In the genomic region with DNA sequence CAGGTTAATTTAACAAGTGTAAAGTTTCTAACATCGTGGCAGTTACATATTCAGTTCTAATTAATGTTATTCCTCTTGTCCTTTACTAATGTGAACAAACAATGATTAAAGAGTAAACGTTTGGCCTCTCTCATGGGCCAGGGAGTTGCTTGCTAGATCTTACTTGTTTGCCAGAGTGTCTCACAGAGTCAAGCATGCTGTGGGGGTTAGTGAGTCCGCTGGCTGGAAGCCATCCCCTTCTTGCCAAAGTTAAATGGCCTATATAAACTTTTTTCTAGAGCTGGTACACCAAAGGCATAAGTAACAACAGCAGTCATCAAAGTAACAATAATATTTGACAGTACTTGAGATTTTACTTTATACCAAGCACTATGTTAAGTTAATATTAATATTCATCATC, we compare ENCODE assay signal across 17 cellular contexts.
A peak's percentile ranks its signal among the peaks of the same experiment; 100 is the strongest.
DNase-seq lines count a peak whose midpoint lies in the region; ATAC-seq, FAIRE-seq and TF ChIP-seq lines count a peak whose summit lies in the region.
"Had no signal": no experiment of that assay in that cellular context is flagged by ENCODE, and none has a peak within 500 bp of the region (broad histone marks: within the 10 kb centered on the region; RNA-seq: fewer than 3 reads in every experiment).

No MANE protein-coding gene starts in this region.

- no peak overlapping the region for H2AFZ ChIP-seq in astrocyte (ENCODE audit: low read depth, low read length)

- peak overlapping the region; percentile 55 for H3K27ac ChIP-seq in astrocyte (ENCODE audit: low read depth, low read length)
- H3K27ac ChIP-seq in right cardiac atrium (ENCODE audit: low read length), result no peak overlapping the region
- H3K27ac ChIP-seq: BLaER1, KMS-11 had no signal

- no peaks in the 10 kb centered on the region for H3K9me3 ChIP-seq in astrocyte (ENCODE audit: insufficient read depth, low read depth, low read length)
- no peaks in the 10 kb centered on the region for H3K9me3 ChIP-seq in right cardiac atrium (ENCODE audit: control insufficient read depth, low read length)
- H3K9me3 ChIP-seq: BLaER1 had no signal

- no peaks in the 10 kb centered on the region for H3K9me3 Mint-ChIP-seq in astrocyte (ENCODE audit: unreplicated experiment)
- H3K9me3 Mint-ChIP-seq: activated T-cell treated with anti-CD3 and anti-CD28 coated beads, Interleukin-2, amount 50 U/mL, for 4 hours; naive B cell; T-cell had no signal

- peak; percentile 21 for DNase-seq in EL
- DNase-seq in astrocyte (ENCODE audit: low read depth), result peak; percentile 84
- DNase-seq in right cardiac atrium, result peak; percentile 40 to 87 (median 80)
- peak; percentile 57 for DNase-seq in renal cortical epithelial cell (ENCODE audit: low read depth)
- no peak for DNase-seq in retina
- DNase-seq in NCI-H2081 treated with DMSO at 0.1 percent for 48 hours (lab: John Stamatoyannopoulos, UW), result no peak
- DNase-seq in NCI-H2196 (lab: John Stamatoyannopoulos, UW; ENCODE audit: unreplicated experiment), result no peak
- DNase-seq: activated CD4-positive, alpha-beta T cell treated with anti-CD3 and anti-CD28 coated beads for 1 hour; activated T-cell treated with anti-CD3 and anti-CD28 coated beads, Interleukin-2, amount 50 U/mL, for 4 hours; naive B cell; NCI-H2081; stimulated activated CD4-positive, alpha-beta T cell treated with anti-CD3 and anti-CD28 coated beads, Interleukin-15, amount 100 ng/mL, for 24 hours; T-cell had no signal

- H3K4me3 ChIP-seq in astrocyte (ENCODE audit: insufficient read depth, low read depth, low read length) (no peak overlapping the region), right cardiac atrium (ENCODE audit: low read length) (no peak overlapping the region)
- H3K4me3 ChIP-seq: BLaER1 had no signal

- H4K20me1 ChIP-seq in astrocyte (ENCODE audit: insufficient read depth, low read length), result no peaks in the 10 kb centered on the region
- H4K20me1 ChIP-seq: BLaER1 had no signal

- H3K27me3 ChIP-seq in astrocyte (ENCODE audit: insufficient read depth, low read length), result no peaks in the 10 kb centered on the region
- no peaks in the 10 kb centered on the region for H3K27me3 ChIP-seq in right cardiac atrium (ENCODE audit: control insufficient read depth, insufficient read depth)
- H3K27me3 ChIP-seq: BLaER1 had no signal

- H3K27ac Mint-ChIP-seq in astrocyte (ENCODE audit: unreplicated experiment), result no peak overlapping the region
- H3K27ac Mint-ChIP-seq: naive B cell, T-cell had no signal

- no peaks in the 10 kb centered on the region for H3K79me2 ChIP-seq in astrocyte (ENCODE audit: insufficient read depth, low read length)

- H3K4me2 ChIP-seq in astrocyte (ENCODE audit: low read length), result peak overlapping the region; percentile 30
- H3K4me2 ChIP-seq: BLaER1, KMS-11 had no signal

- peaks cover 8% of the 10 kb centered on the region for H3K4me1 ChIP-seq in astrocyte (ENCODE audit: insufficient read depth, low read length)
- no peaks in the 10 kb centered on the region for H3K4me1 ChIP-seq in right cardiac atrium (ENCODE audit: control insufficient read depth, insufficient read depth, low read length)

- H3K27me3 Mint-ChIP-seq in astrocyte (ENCODE audit: low read depth, unreplicated experiment), result no peaks in the 10 kb centered on the region
- H3K27me3 Mint-ChIP-seq: T-cell had no signal

- no peaks in the 10 kb centered on the region for H3K36me3 Mint-ChIP-seq in astrocyte (ENCODE audit: low read depth, unreplicated experiment)
- H3K36me3 Mint-ChIP-seq: naive B cell, T-cell had no signal

- peak; percentile 73 to 89 for ATAC-seq in right cardiac atrium
- no peak for ATAC-seq in HG03469 (IDR thresholded peaks at IDR 0.05; ENCODE audit: unreplicated experiment)
- ATAC-seq: activated T-cell treated with anti-CD3 and anti-CD28 coated beads, Interleukin-2, amount 50 U/mL, for 4 hours; T-cell had no signal

- TF ChIP-seq CTCF in astrocyte (IDR thresholded peaks at IDR 0.05; ENCODE audit: insufficient read depth, low read depth, low read length), result no peak

- H3K36me3 ChIP-seq in astrocyte (ENCODE audit: insufficient read depth, low read length), result no peaks in the 10 kb centered on the region
- H3K36me3 ChIP-seq: BLaER1 had no signal

- 25% methylated on average over 3 of the region's 3 CpGs for WGBS in right cardiac atrium

- no peak for FAIRE-seq in astrocyte (lab: Jason Lieb, UNC)
- FAIRE-seq: endothelial cell of umbilical vein had no signal

- H3K4me3 Mint-ChIP-seq in astrocyte (ENCODE audit: unreplicated experiment), result no peak overlapping the region
- H3K4me3 Mint-ChIP-seq: activated T-cell treated with anti-CD3 and anti-CD28 coated beads, Interleukin-2, amount 50 U/mL, for 4 hours; naive B cell; T-cell had no signal

- H3K4me1 Mint-ChIP-seq in astrocyte (ENCODE audit: low read depth, unreplicated experiment), result no peaks in the 10 kb centered on the region
- H3K4me1 Mint-ChIP-seq: naive B cell, T-cell had no signal

- H3K9ac ChIP-seq in astrocyte (ENCODE audit: low read length), result no peak overlapping the region
- H3K9ac ChIP-seq: BLaER1, KMS-11 had no signal

- intact Hi-C loops in right cardiac atrium (cut with DNase I), result no loop called here

Comparison
In these comparisons a context has a peak if more than half of its experiments do, and no peak if none do; other contexts are left out.
1. DNase-seq: peak in EL (single experiment), astrocyte (single experiment), right cardiac atrium (3 of 3) and renal cortical epithelial cell (single experiment); none in retina (single experiment), NCI-H2081 treated with DMSO at 0.1 percent for 48 hours (single experiment) and NCI-H2196 (single experiment).